ENCODE assay signal across 32 cellular contexts in genomic region chr4:140485939-140486338, GRCh38. TPM values are rescaled to one million over a fixed set of nuclear protein-coding genes. Genes with fewer than 3 reads are reported as not detected.
DNase-seq lines count a peak whose midpoint lies in the region; FAIRE-seq and TF ChIP-seq lines count a peak whose summit lies in the region.
"Had no signal": no experiment of that assay in that cellular context is flagged by ENCODE, and none has a peak within 500 bp of the region (broad histone marks: within the 10 kb centered on the region; RNA-seq: fewer than 3 reads in every experiment).

No MANE protein-coding gene starts in this region.

- no peaks in the 10 kb centered on the region for H4K20me1 ChIP-seq in endothelial cell of umbilical vein (replicated peaks; ENCODE audit: control insufficient read depth, extremely low read depth, insufficient read depth, low read length)
- H4K20me1 ChIP-seq: BLaER1 had no signal

- H3K27ac ChIP-seq in endodermal cell (ENCODE audit: low read depth, low read length): no peak overlapping the region
- H3K27ac ChIP-seq in endothelial cell of umbilical vein (ENCODE audit: insufficient read depth, low read depth, low read length): no peak overlapping the region
- no peak overlapping the region for H3K27ac ChIP-seq in thyroid gland
- H3K27ac ChIP-seq: BLaER1 had no signal

- POLR2A ChIA-PET in endothelial cell of umbilical vein (lab: Charles Lee): no interaction called here
- POLR2A ChIA-PET in MCF 10A (lab: Yijun Ruan, JAX): no interaction called here

- no peaks in the 10 kb centered on the region for H3K9me1 ChIP-seq in endothelial cell of umbilical vein (replicated peaks; ENCODE audit: control insufficient read depth, extremely low read depth, insufficient read depth, low read length)

- H3K27me3 ChIP-seq in endodermal cell (ENCODE audit: control insufficient read depth, insufficient read depth, low read length, poor library complexity, severe bottlenecking): no peaks in the 10 kb centered on the region
- peaks cover 2 to 18% of the 10 kb centered on the region in 2 experiments for H3K27me3 ChIP-seq in endothelial cell of umbilical vein (ENCODE audit: control insufficient read depth in 2 of 2, insufficient read depth in 2 of 2, low read length in 2 of 2)
- no peaks in the 10 kb centered on the region for H3K27me3 ChIP-seq in thyroid gland
- H3K27me3 ChIP-seq: BE2C, BLaER1 had no signal

- no peaks in the 10 kb centered on the region for H3K4me1 ChIP-seq in endodermal cell (ENCODE audit: control insufficient read depth, insufficient read depth, low read length)
- no peaks in the 10 kb centered on the region for H3K4me1 ChIP-seq in endothelial cell of umbilical vein (ENCODE audit: control insufficient read depth, extremely low read depth, insufficient read depth, low read length)
- H3K4me1 ChIP-seq in thyroid gland: no peaks in the 10 kb centered on the region
- H3K4me1 ChIP-seq: BE2C, BLaER1 had no signal

- H3K9ac ChIP-seq in endodermal cell (ENCODE audit: extremely low read depth, low read length, poor library complexity, severe bottlenecking): no peak overlapping the region
- H3K9ac ChIP-seq in endothelial cell of umbilical vein (replicated peaks; ENCODE audit: extremely low read depth, insufficient read depth, low read length): no peak overlapping the region
- H3K9ac ChIP-seq: BLaER1 had no signal

- CTCF ChIA-PET in endothelial cell of umbilical vein (lab: Charles Lee) (no interaction called here), MCF 10A (lab: Yijun Ruan, JAX) (no interaction called here)

- dilution Hi-C loops in endothelial cell of umbilical vein (cut with MboI; ENCODE audit: extremely low pct_ligation_motif_present, low sequenced_read_pairs): no loop called here

- TF ChIP-seq POLR2A in endothelial cell of umbilical vein (IDR thresholded peaks at IDR 0.05; ENCODE audit: low read depth, low read length): no peak
- no peak for TF ChIP-seq POLR2A in thyroid gland (IDR thresholded peaks at IDR 0.05)

- H3K4me3 Mint-ChIP-seq in endodermal cell: no peak overlapping the region
- H3K4me3 Mint-ChIP-seq in MCF 10A (ENCODE audit: unreplicated experiment): no peak overlapping the region
- H3K4me3 Mint-ChIP-seq: CD14-positive monocyte; CD4-positive, alpha-beta memory T cell; CD4-positive, CD25-positive, alpha-beta regulatory T cell had no signal

- peak; percentile 0 for DNase-seq in NCI-H69 (lab: John Stamatoyannopoulos, UW)
- peak; percentile 45 for DNase-seq in endodermal cell
- peak; percentile 3 for DNase-seq in endothelial cell of umbilical vein (ENCODE audit: low read depth, low spot score)
- no peak for DNase-seq in GM19240 (ENCODE audit: insufficient read length, low spot score)
- no peak for DNase-seq in thyroid gland
- no peak for DNase-seq in MCF 10A (ENCODE audit: unreplicated experiment)
- no peak for DNase-seq in GM19239 (ENCODE audit: insufficient read length, low spot score)
- DNase-seq: 8988T; ACHN; BE2C; C1 segment of cervical spinal cord; CD4-positive, alpha-beta memory T cell; CD4-positive, CD25-positive, alpha-beta regulatory T cell; CD8-positive, alpha-beta memory T cell; COR-L47; DMS 273 treated with DMSO at 0.1 percent for 48 hours; DMS153; DMS53; DMS79; DND-41; EL; GDM1 had no signal

- intact Hi-C loops in endothelial cell of umbilical vein (cut with micrococcal nuclease) (no loop called here), thyroid gland (cut with DNase I) (no loop called here), MCF 10A (cut with micrococcal nuclease) (no loop called here)

- H3K36me3 Mint-ChIP-seq in endodermal cell (ENCODE audit: low read depth) (no peaks in the 10 kb centered on the region), MCF 10A (ENCODE audit: insufficient read depth, unreplicated experiment) (no peaks in the 10 kb centered on the region)
- H3K36me3 Mint-ChIP-seq: CD14-positive monocyte; CD4-positive, alpha-beta memory T cell; CD4-positive, CD25-positive, alpha-beta regulatory T cell had no signal

- H3K36me3 ChIP-seq in endodermal cell (ENCODE audit: control insufficient read depth, insufficient read depth, low read length): no peaks in the 10 kb centered on the region
- H3K36me3 ChIP-seq in endothelial cell of umbilical vein (ENCODE audit: control insufficient read depth in 2 of 2, extremely low read depth in 1 of 2, insufficient read depth in 2 of 2, low read length in 2 of 2): no peaks in the 10 kb centered on the region
- H3K36me3 ChIP-seq in thyroid gland: no peaks in the 10 kb centered on the region
- H3K36me3 ChIP-seq: BE2C, BLaER1 had no signal

- H3K4me3 ChIP-seq in endodermal cell (ENCODE audit: low read length): no peak overlapping the region
- H3K4me3 ChIP-seq in endothelial cell of umbilical vein (replicated peaks in 1 of 3; ENCODE audit: insufficient read depth in 1 of 3, low read depth in 1 of 3, low read length in 3 of 3): no peak overlapping the region
- H3K4me3 ChIP-seq in thyroid gland (replicated peaks in 1 of 3): no peak overlapping the region
- H3K4me3 ChIP-seq: BLaER1, GM12878 had no signal

- H3K27ac Mint-ChIP-seq in endodermal cell (no peak overlapping the region), MCF 10A (ENCODE audit: low read depth, unreplicated experiment) (no peak overlapping the region)
- H3K27ac Mint-ChIP-seq: CD14-positive monocyte; CD4-positive, alpha-beta memory T cell; CD4-positive, CD25-positive, alpha-beta regulatory T cell; CD8-positive, alpha-beta memory T cell had no signal

- H3K27me3 Mint-ChIP-seq in endodermal cell (ENCODE audit: insufficient read depth) (peaks cover under 1% of the 10 kb centered on the region), MCF 10A (ENCODE audit: insufficient read depth, unreplicated experiment) (no peaks in the 10 kb centered on the region)

- H3K4me1 Mint-ChIP-seq in endodermal cell (peaks cover 3% of the 10 kb centered on the region), MCF 10A (ENCODE audit: insufficient read depth, unreplicated experiment) (no peaks in the 10 kb centered on the region)
- H3K4me1 Mint-ChIP-seq: CD14-positive monocyte; CD4-positive, alpha-beta memory T cell; CD4-positive, CD25-positive, alpha-beta regulatory T cell; CD8-positive, alpha-beta memory T cell had no signal

- H3K9me3 Mint-ChIP-seq in endodermal cell: peaks cover 18% of the 10 kb centered on the region
- peaks cover 15% of the 10 kb centered on the region for H3K9me3 Mint-ChIP-seq in MCF 10A (ENCODE audit: unreplicated experiment)

- H2AFZ ChIP-seq in endothelial cell of umbilical vein (ENCODE audit: low read depth, low read length): no peak overlapping the region

- H3K9me3 ChIP-seq in endodermal cell (ENCODE audit: control insufficient read depth, low read length) (peaks cover 16% of the 10 kb centered on the region), endothelial cell of umbilical vein (replicated peaks; ENCODE audit: control insufficient read depth, insufficient read depth, low read length) (no peaks in the 10 kb centered on the region), thyroid gland (no peaks in the 10 kb centered on the region)
- H3K9me3 ChIP-seq: BE2C had no signal

- TF ChIP-seq CTCF in endodermal cell (conservative IDR thresholded peaks at IDR 0.05): no peak
- no peak for TF ChIP-seq CTCF in endothelial cell of umbilical vein (IDR thresholded peaks at IDR 0.05; ENCODE audit: extremely low read depth in 1 of 2, insufficient read depth in 1 of 2, low read depth in 1 of 2, low read length in 2 of 2)
- TF ChIP-seq CTCF in thyroid gland (IDR thresholded peaks at IDR 0.05): no peak
- TF ChIP-seq CTCF in MCF 10A (IDR thresholded peaks at IDR 0.05; ENCODE audit: unreplicated experiment): no peak

- no peak overlapping the region for H3K4me2 ChIP-seq in endothelial cell of umbilical vein (ENCODE audit: insufficient read depth, low read length)
- H3K4me2 ChIP-seq: BLaER1 had no signal

- no TSS peak for BruUV-seq in endothelial cell of umbilical vein (replicated peaks; lab: Mats Ljungman, UMichigan)
- BruUV-seq in MCF 10A (replicated peaks; lab: Mats Ljungman, UMichigan): no TSS peak

- 69 to 100% methylated on average over 1 of the region's 1 CpG for WGBS in endodermal cell (ENCODE audit: insufficient coverage in 1 of 2, insufficient read length in 1 of 2), 2 experiments
- 48 to 80% methylated on average over 1 of the region's 1 CpG for WGBS in thyroid gland, 2 donors

- FAIRE-seq in endothelial cell of umbilical vein (lab: Jason Lieb, UNC) (no peak), GM19239 (lab: Jason Lieb, UNC) (no peak)
- FAIRE-seq: A204.1, GM12878, GM12892, GM18507 had no signal

- H3K79me2 ChIP-seq in endothelial cell of umbilical vein (ENCODE audit: control insufficient read depth, insufficient read depth, low read length): no peaks in the 10 kb centered on the region

RNA-seq across cellular contexts. Expression of gene MGAT4D, which starts 12.2 kb away (rescaled TPM):
- total RNA-seq in endodermal cell (not detected), endothelial cell of umbilical vein (not detected in 2 replicates), thyroid gland (not detected), MCF 10A (2022) (not detected in 2 replicates)
- not detected for polyA plus RNA-seq in endodermal cell (2013, experiment 1 of 2)
- polyA plus RNA-seq in endodermal cell (2013, experiment 2 of 2): not detected
- not detected in 2 replicates for polyA plus RNA-seq in endothelial cell of umbilical vein
- polyA plus RNA-seq in endothelial cell of umbilical vein (2011; cell fraction: cytosol; rRNA removed): not detected in 2 replicates
- not detected in 2 replicates for polyA plus RNA-seq in endothelial cell of umbilical vein (2011; cell fraction: nucleus; rRNA removed)
- polyA plus RNA-seq in endothelial cell of umbilical vein (2012): not detected in 2 replicates
- polyA minus RNA-seq in endothelial cell of umbilical vein: not detected in 2 replicates
- not detected for polyA minus RNA-seq in endothelial cell of umbilical vein (2011; cell fraction: cytosol; rRNA and poly(A)+ RNA removed)
- polyA minus RNA-seq in endothelial cell of umbilical vein (2011; cell fraction: nucleus; rRNA and poly(A)+ RNA removed): not detected in 2 replicates
- total RNA-seq: A673; CD4-positive, alpha-beta memory T cell; CD4-positive, CD25-positive, alpha-beta regulatory T cell; CD8-positive, alpha-beta memory T cell; Daoy; G401; GM12878 had no signal
- polyA plus RNA-seq: AG04450; CD14-positive monocyte; CD4-positive, alpha-beta memory T cell; CD4-positive, CD25-positive, alpha-beta regulatory T cell; CD8-positive, alpha-beta memory T cell; GM12878 had no signal

RNA-seq across cellular contexts. Expression of gene ELMOD2, which starts 38.0 kb away (rescaled TPM):
- total RNA-seq in endodermal cell: 10 to 100 TPM; 65.5 to 67.9 TPM
- polyA plus RNA-seq in endodermal cell (2013, experiment 1 of 2): 36.7 TPM
- 34.6 TPM for polyA plus RNA-seq in endodermal cell (2013, experiment 2 of 2)
- total RNA-seq in endothelial cell of umbilical vein: 20.5 and 23.6 TPM in 2 replicates
- 2.6 and 5.0 TPM in 2 replicates for polyA plus RNA-seq in endothelial cell of umbilical vein
- polyA plus RNA-seq in endothelial cell of umbilical vein (2011; cell fraction: cytosol; rRNA removed): 5.2 and 5.4 TPM in 2 replicates
- polyA plus RNA-seq in endothelial cell of umbilical vein (2011; cell fraction: nucleus; rRNA removed): 7.9 and 8.7 TPM in 2 replicates
- polyA plus RNA-seq in endothelial cell of umbilical vein (2012): 5.9 and 10.6 TPM in 2 replicates
- polyA minus RNA-seq in endothelial cell of umbilical vein: 7.2 and 8.9 TPM in 2 replicates
- polyA minus RNA-seq in endothelial cell of umbilical vein (2011; cell fraction: cytosol; rRNA and poly(A)+ RNA removed): 3.5 TPM
- 14.6 and 23.3 TPM in 2 replicates for polyA minus RNA-seq in endothelial cell of umbilical vein (2011; cell fraction: nucleus; rRNA and poly(A)+ RNA removed)
- 10 to 100 TPM; 24.7 to 41.9 (median 31.5) TPM for total RNA-seq in thyroid gland
- total RNA-seq in MCF 10A (2022): 29.2 and 45.0 TPM in 2 replicates

RNA-seq across cellular contexts. Expression of gene CLGN, which starts 58.5 kb away (rescaled TPM):
- total RNA-seq in endodermal cell (1 to 10 TPM; 3.8 to 4.6 TPM), endothelial cell of umbilical vein (0.60 and 1.00 TPM in 2 replicates), thyroid gland (under 1 TPM in 3 of 4 donors, not detected in 1; 0.11 to 0.39 (median 0.13) TPM), MCF 10A (2022) (10.7 and 37.6 TPM in 2 replicates)
- 19.0 TPM for polyA plus RNA-seq in endodermal cell (2013, experiment 1 of 2)
- polyA plus RNA-seq in endodermal cell (2013, experiment 2 of 2): 16.8 TPM
- 0.05 and 0.12 TPM in 2 replicates for polyA plus RNA-seq in endothelial cell of umbilical vein
- polyA plus RNA-seq in endothelial cell of umbilical vein (2011; cell fraction: cytosol; rRNA removed): 0.10 and 0.19 TPM in 2 replicates
- 0.14 and 0.21 TPM in 2 replicates for polyA plus RNA-seq in endothelial cell of umbilical vein (2011; cell fraction: nucleus; rRNA removed)
- polyA plus RNA-seq in endothelial cell of umbilical vein (2012): 0.11 and 0.41 TPM in 2 replicates
- not detected in 2 replicates for polyA minus RNA-seq in endothelial cell of umbilical vein
- polyA minus RNA-seq in endothelial cell of umbilical vein (2011; cell fraction: cytosol; rRNA and poly(A)+ RNA removed): 0.31 TPM
- not detected in 2 replicates for polyA minus RNA-seq in endothelial cell of umbilical vein (2011; cell fraction: nucleus; rRNA and poly(A)+ RNA removed)
- total RNA-seq: CD4-positive, alpha-beta memory T cell; CD4-positive, CD25-positive, alpha-beta regulatory T cell; CD8-positive, alpha-beta memory T cell had no signal
- polyA plus RNA-seq: CD4-positive, alpha-beta memory T cell; CD4-positive, CD25-positive, alpha-beta regulatory T cell; CD8-positive, alpha-beta memory T cell had no signal

Comparison
In these comparisons a context has a peak if more than half of its experiments do, and no peak if none do; other contexts are left out.
1. DNase-seq: peak in NCI-H69 (single experiment), endodermal cell (single experiment) and endothelial cell of umbilical vein (single experiment); none in GM19240 (single experiment), thyroid gland (0 of 2), MCF 10A (single experiment) and GM19239 (single experiment).